ENCODE assay signal across 8 cellular contexts in the genomic region with DNA sequence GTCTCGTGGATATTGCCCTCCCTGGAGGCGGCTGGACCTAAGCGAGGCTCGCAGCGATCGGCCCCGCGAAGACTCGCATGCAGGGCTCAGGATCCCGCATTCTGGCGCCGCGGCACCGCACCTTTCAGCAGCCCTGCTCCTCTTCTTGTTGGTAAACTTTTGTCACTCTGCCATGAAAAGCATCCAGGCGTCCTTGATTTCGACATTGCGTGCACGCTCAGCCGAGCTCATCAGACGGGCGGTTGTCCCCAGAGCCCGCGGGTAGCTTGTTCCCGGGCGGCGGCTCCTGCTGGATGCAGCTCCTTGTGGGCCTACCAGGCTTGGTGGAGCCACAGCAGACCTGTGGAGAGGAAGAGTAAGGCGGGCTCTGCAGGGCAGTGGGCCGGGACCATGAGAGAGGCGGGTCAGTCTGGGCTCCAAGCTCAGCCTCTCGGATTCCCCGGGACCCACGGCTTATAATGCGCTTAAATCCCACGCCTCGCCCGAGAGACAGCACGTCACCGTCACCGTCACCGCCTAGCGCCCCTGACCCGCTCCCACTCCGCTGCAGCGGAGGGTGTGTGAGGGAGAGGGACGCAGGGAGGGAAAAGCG. TPM values are rescaled to one million over a fixed set of nuclear protein-coding genes. Genes with fewer than 3 reads are reported as not detected.
DNase-seq lines count a peak whose midpoint lies in the region; ATAC-seq and TF ChIP-seq lines count a peak whose summit lies in the region.

No MANE protein-coding gene starts in this region.

- H3K9me3 Mint-ChIP-seq in T-cell = peaks cover 0 to 4% (median 0%) of the 10 kb centered on the region in 3 donors

- peak overlapping the region; percentile 78 to 86 (median 83) for H3K4me3 Mint-ChIP-seq in T-cell

- no peak for TF ChIP-seq CTCF in epithelial cell of esophagus (IDR thresholded peaks at IDR 0.05; ENCODE audit: insufficient read depth, low read depth, low read length, missing control alignments)

- peaks cover 10 to 27% (median 14%) of the 10 kb centered on the region in 3 donors for H3K4me1 Mint-ChIP-seq in T-cell

- H3K27ac Mint-ChIP-seq in T-cell = peak overlapping the region; percentile 34 to 81

- CTCF ChIA-PET in T-cell (lab: Charles Lee) = interaction anchor here in 1 of 2 donors (0.5 kb wide), 1 partner anchor 50 kb away, joined by 5 read pairs; no protein-coding TSS in a partner anchor

- no peaks in the 10 kb centered on the region for H3K36me3 Mint-ChIP-seq in T-cell

- ATAC-seq in T-cell (replicated peaks in 1 of 4) (no peak), GM21367 (IDR thresholded peaks at IDR 0.05; ENCODE audit: unreplicated experiment) (no peak), HG03378 (IDR thresholded peaks at IDR 0.05; ENCODE audit: unreplicated experiment) (no peak)

- peak; percentile 65 for DNase-seq in activated effector memory CD4-positive, alpha-beta T cell treated with anti-CD3 and anti-CD28 coated beads, Interleukin-2, amount 50 U/mL, for 16 hours
- DNase-seq in activated effector memory CD4-positive, alpha-beta T cell treated with Interleukin-2 at 50 U/mL for 16 hours = no peak
- peak in 4 of 34 experiments; percentile 0 to 6 (median 1) for DNase-seq in T-cell
- peak; percentile 22 for DNase-seq in epithelial cell of esophagus (ENCODE audit: low read depth)
- peak in 30 of 56 donors; percentile 10 to 58 (median 34) for DNase-seq in nucleus accumbens (lab: John Stamatoyannopoulos, UW)
- DNase-seq in NCI-H446 treated with DMSO at 0.1 percent for 48 hours (lab: John Stamatoyannopoulos, UW) = no peak

- H3K27me3 Mint-ChIP-seq in T-cell = peaks cover 20 to 42% of the 10 kb centered on the region in 2 donors

- POLR2A ChIA-PET in T-cell (lab: Charles Lee) = no interaction called here

- H3K4me3 ChIP-seq in epithelial cell of esophagus (ENCODE audit: low read length) = peak overlapping the region; percentile 67

RNA-seq across cellular contexts. Expression of gene ANKRD18A, which starts 1.8 kb away (rescaled TPM):
- 10 to 100 TPM in 1 of 5 donors, 1 to 10 TPM in 4; 1.2 to 16.5 (median 5.1) TPM for total RNA-seq in T-cell

Comparison
In these comparisons a context has a peak if more than half of its experiments do, and no peak if none do; other contexts are left out.
1. DNase-seq: peak in activated effector memory CD4-positive, alpha-beta T cell treated with anti-CD3 and anti-CD28 coated beads, Interleukin-2, amount 50 U/mL, for 16 hours (single experiment), epithelial cell of esophagus (single experiment) and nucleus accumbens (30 of 56); none in activated effector memory CD4-positive, alpha-beta T cell treated with Interleukin-2 at 50 U/mL for 16 hours (single experiment) and NCI-H446 treated with DMSO at 0.1 percent for 48 hours (single experiment).